In genomic region chrX:152202886-152203285, GRCh38 we compare ENCODE assay signal across 27 cellular contexts.
"Had no signal": no experiment of that assay in that cellular context is flagged by ENCODE, and none has a peak within 500 bp of the region (broad histone marks: within the 10 kb centered on the region; RNA-seq: fewer than 3 reads in every experiment).

No MANE protein-coding gene starts in this region.

- ATAC-seq: esophagus mucosa; gastrocnemius medialis; heart right ventricle; left cardiac atrium; left lung; naive thymus-derived CD8-positive, alpha-beta T cell; psoas muscle; right cardiac atrium; stimulated activated memory B cell treated with anti-CD40 and anti-IgM and Interleukin-4, amounts not matched to agents 10 μg/mL and 1 μg/mL and 100 μg/mL, for 72 hours; stimulated activated naive CD8-positive, alpha-beta T cell treated with anti-CD3 and anti-CD28 coated beads, Interleukin-15, Interleukin-2, amounts not matched to agents 100 U/mL and 50 U/mL, for 24 hours had no signal

- H3K27ac Mint-ChIP-seq: naive thymus-derived CD8-positive, alpha-beta T cell; nephron progenitor cell; stimulated activated memory B cell treated with anti-CD40 and anti-IgM and Interleukin-4, amounts not matched to agents 10 μg/mL and 1 μg/mL and 100 μg/mL, for 72 hours had no signal

- H3K4me1 ChIP-seq: gastrocnemius medialis, heart right ventricle, left lung, psoas muscle, spleen, testis, tibial artery, upper lobe of left lung had no signal

- H3K36me3 ChIP-seq: gastrocnemius medialis, heart right ventricle, left lung, ovary, spleen, tibial artery, upper lobe of left lung had no signal

- H3K27ac ChIP-seq: dorsolateral prefrontal cortex, epithelial cell of prostate, gastrocnemius medialis, heart right ventricle, left lung, ovary, psoas muscle, skin epidermis, spleen, testis, tibial artery, upper lobe of left lung had no signal

- H3K36me3 Mint-ChIP-seq: naive thymus-derived CD8-positive, alpha-beta T cell; stimulated activated memory B cell treated with anti-CD40 and anti-IgM and Interleukin-4, amounts not matched to agents 10 μg/mL and 1 μg/mL and 100 μg/mL, for 72 hours had no signal

- H3K4me3 Mint-ChIP-seq: naive thymus-derived CD8-positive, alpha-beta T cell; nephron progenitor cell; stimulated activated memory B cell treated with anti-CD40 and anti-IgM and Interleukin-4, amounts not matched to agents 10 μg/mL and 1 μg/mL and 100 μg/mL, for 72 hours had no signal

- H3K4me1 Mint-ChIP-seq: naive thymus-derived CD8-positive, alpha-beta T cell; nephron progenitor cell; stimulated activated memory B cell treated with anti-CD40 and anti-IgM and Interleukin-4, amounts not matched to agents 10 μg/mL and 1 μg/mL and 100 μg/mL, for 72 hours had no signal

- DNase-seq: dorsolateral prefrontal cortex; effector CD4-positive, alpha-beta T cell; foreskin fibroblast; gastrocnemius medialis; heart right ventricle; hypothalamus; left cardiac atrium; left lung; mammary epithelial cell; naive thymus-derived CD8-positive, alpha-beta T cell; nephron progenitor cell; occipital lobe; ovary; posterior cingulate gyrus; psoas muscle; right cardiac atrium; spleen; stimulated activated CD4-positive, alpha-beta T cell treated with anti-CD3 and anti-CD28 coated beads, Interleukin-4, amount 100 ng/mL, for 4 hours; stimulated activated naive CD8-positive, alpha-beta T cell treated with anti-CD3 and anti-CD28 coated beads, Interleukin-15, Interleukin-2, amounts not matched to agents 100 U/mL and 50 U/mL, for 24 hours; substantia nigra; testis; tibial artery; upper lobe of left lung had no signal

- H3K27me3 Mint-ChIP-seq: stimulated activated memory B cell treated with anti-CD40 and anti-IgM and Interleukin-4, amounts not matched to agents 10 μg/mL and 1 μg/mL and 100 μg/mL, for 72 hours had no signal

- H3K4me3 ChIP-seq: dorsolateral prefrontal cortex, gastrocnemius medialis, heart right ventricle, left lung, ovary, psoas muscle, skin epidermis, spleen, testis, tibial artery, upper lobe of left lung had no signal

- H3K27me3 ChIP-seq: gastrocnemius medialis, heart right ventricle, left lung, ovary, spleen, testis, tibial artery, upper lobe of left lung had no signal

- H3K9me3 ChIP-seq: gastrocnemius medialis, heart right ventricle, left lung, ovary, psoas muscle, spleen, testis, tibial artery, upper lobe of left lung had no signal
